15 cellular contexts compared by ENCODE assay signal in the genomic region with DNA sequence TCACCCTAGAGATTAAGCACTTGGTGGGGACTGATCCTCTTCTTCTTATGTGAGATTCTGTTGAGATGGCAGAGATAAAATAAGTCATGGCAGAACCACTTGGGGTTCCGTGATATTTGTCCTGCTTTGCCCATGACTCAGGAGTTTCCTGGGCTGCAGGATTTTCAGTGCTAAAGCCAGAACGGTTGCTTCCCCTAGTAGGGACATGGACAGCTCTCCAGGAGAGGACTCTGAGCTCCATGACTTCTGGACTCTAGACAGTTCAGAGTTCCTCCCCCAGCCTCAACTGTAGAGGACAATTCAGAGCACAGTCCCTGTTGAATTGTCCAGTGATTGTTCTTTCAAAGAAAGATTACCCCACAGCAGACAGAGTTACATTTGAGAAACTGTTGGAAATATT.
DNase-seq lines count a peak whose midpoint lies in the region; ATAC-seq lines count a peak whose summit lies in the region.
"Had no signal": no experiment of that assay in that cellular context is flagged by ENCODE, and none has a peak within 500 bp of the region (broad histone marks: within the 10 kb centered on the region; RNA-seq: fewer than 3 reads in every experiment).

No MANE protein-coding gene starts in this region.

- DNase-seq in left ventricle myocardium superior, result no peak
- no peak for DNase-seq in cardiac septum (ENCODE audit: low spot score)
- peak; percentile 12 for DNase-seq in fibroblast of peridontal ligament (ENCODE audit: extremely low read depth)
- no peak for DNase-seq in sciatic nerve (ENCODE audit: low spot score)
- DNase-seq in GM19238 (ENCODE audit: insufficient read length, low spot score), result no peak
- no peak for DNase-seq in caudate nucleus (lab: John Stamatoyannopoulos, UW)
- DNase-seq in 8988T, result no peak
- DNase-seq: ACHN; CD4-positive, CD25-positive, alpha-beta regulatory T cell; DMS53; GOT3; H9 had no signal

- intact Hi-C loops in left ventricle myocardium superior (cut with micrococcal nuclease) (no loop called here), cardiac septum (cut with DNase I) (no loop called here), sciatic nerve (cut with DNase I) (no loop called here)

- ATAC-seq in left ventricle myocardium superior (peak; percentile 24), sciatic nerve (peak; percentile 55)
- ATAC-seq: GM12878 had no signal

- no peak overlapping the region for H3K27ac ChIP-seq in caudate nucleus (ENCODE audit: low read depth, low read length)
- H3K27ac ChIP-seq: BLaER1 treated with 17β-estradiol and CSF1 and Interleukin-3, amounts not matched to agents 10 nM and 100 nM; HL-60 had no signal
